1 cellular context compared by ENCODE assay signal in the genomic region with DNA sequence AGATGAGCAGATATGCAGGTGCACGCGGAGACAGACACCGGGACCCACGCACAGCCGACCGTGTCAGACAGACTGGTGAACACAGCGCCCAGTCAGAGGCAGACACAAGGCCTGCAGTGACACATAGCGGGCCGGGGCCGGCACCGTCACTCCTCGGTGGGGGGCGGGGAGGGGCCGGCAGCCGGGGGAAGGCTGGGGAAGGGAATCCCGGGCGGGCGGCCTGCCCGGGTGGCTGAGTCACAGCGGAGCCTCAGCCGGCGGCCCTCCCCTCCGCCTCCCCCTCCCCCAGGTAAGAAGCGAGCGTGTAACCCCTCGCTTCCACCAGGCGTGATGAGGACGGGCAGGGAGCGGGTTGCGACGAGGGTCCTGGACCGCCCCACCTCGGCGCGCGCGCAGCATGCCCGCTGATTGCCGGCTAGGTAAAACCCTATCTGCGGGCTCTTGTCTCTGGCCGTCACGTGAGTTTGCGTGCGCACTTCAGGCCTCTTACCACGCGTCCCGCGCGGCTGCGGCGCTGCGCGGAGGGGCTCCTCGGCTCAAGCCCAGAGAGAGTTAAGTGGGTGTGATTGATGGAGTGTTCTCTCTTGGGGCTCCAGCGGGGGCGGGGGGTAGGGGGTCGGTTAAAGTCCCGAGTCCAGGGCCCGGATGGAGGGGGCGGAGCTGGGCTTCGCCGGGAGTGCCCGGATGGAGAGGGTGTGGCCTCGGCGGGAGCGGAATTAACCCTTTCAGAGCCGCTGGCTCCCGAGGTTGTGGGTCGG.
TF ChIP-seq lines count a peak whose summit lies in the region.

No MANE protein-coding gene starts in this region.

TF ChIP-seq in SK-N-SH, 30 proteins besides CTCF, POLR2A, EP300 and RAD21:
- TF ChIP-seq SMC3 (IDR thresholded peaks at IDR 0.05; ENCODE audit: low read depth, low read length) (no peak), TCF12 (IDR thresholded peaks at IDR 0.05) (peak; percentile 34; the same call in 1 of the 2 replicates), CHD2 (IDR thresholded peaks at IDR 0.05; ENCODE audit: low read length, partially characterized antibody) (no peak), ELF1 (IDR thresholded peaks at IDR 0.05) (no peak), EZH2phosphoT487 (IDR thresholded peaks at IDR 0.05; ENCODE audit: borderline replicate concordance, low read depth) (no peak), JUND (IDR thresholded peaks at IDR 0.05) (peak; percentile 39; the same call in 1 of the 2 replicates), RCOR1 (IDR thresholded peaks at IDR 0.05; ENCODE audit: low read length) (no peak), YY1 (IDR thresholded peaks at IDR 0.05; ENCODE audit: low read depth) (no peak), TEAD4 (IDR thresholded peaks at IDR 0.05; ENCODE audit: borderline replicate concordance, insufficient read depth) (no peak), GABPA (IDR thresholded peaks at IDR 0.05; ENCODE audit: low read depth) (no peak), FOXM1 (IDR thresholded peaks at IDR 0.05; ENCODE audit: low read depth) (no peak), MXI1 (IDR thresholded peaks at IDR 0.05; ENCODE audit: low read depth, low read length) (peak; percentile 7; the same call in 1 of the 2 replicates), MEF2A (IDR thresholded peaks at IDR 0.05; ENCODE audit: borderline replicate concordance, low read depth) (no peak), RFX5 (IDR thresholded peaks at IDR 0.05; ENCODE audit: low read length) (no peak), NFIC (IDR thresholded peaks at IDR 0.05; ENCODE audit: borderline replicate concordance) (no peak; the same call in 1 of the 2 replicates), GATA2 (CRISPR knock-in tag; IDR thresholded peaks at IDR 0.05) (no peak), TAF1 (IDR thresholded peaks at IDR 0.05; ENCODE audit: borderline replicate concordance, low read depth, low read length) (peak; percentile 22; the same call in 1 of the 2 replicates), FOXJ3 (CRISPR knock-in tag; IDR thresholded peaks at IDR 0.05) (no peak), NRF1 (IDR thresholded peaks at IDR 0.05; ENCODE audit: low read depth, low read length) (0 out of 2 replicates have a peak, but pooled peaks have one; percentile 27), POLR2AphosphoS5 (IDR thresholded peaks at IDR 0.05; ENCODE audit: low read depth, low read length) (no peak; the same call in 1 of the 2 replicates), FOSL2 (IDR thresholded peaks at IDR 0.05; ENCODE audit: borderline replicate concordance, low read depth) (peak; percentile 73), RXRA (IDR thresholded peaks at IDR 0.05; ENCODE audit: borderline replicate concordance, low read depth) (no peak), SIN3A (IDR thresholded peaks at IDR 0.05; ENCODE audit: borderline replicate concordance, low read depth, low read length) (peak; percentile 46; the same call in 1 of the 2 replicates)
- TF ChIP-seq, protein P1, sequence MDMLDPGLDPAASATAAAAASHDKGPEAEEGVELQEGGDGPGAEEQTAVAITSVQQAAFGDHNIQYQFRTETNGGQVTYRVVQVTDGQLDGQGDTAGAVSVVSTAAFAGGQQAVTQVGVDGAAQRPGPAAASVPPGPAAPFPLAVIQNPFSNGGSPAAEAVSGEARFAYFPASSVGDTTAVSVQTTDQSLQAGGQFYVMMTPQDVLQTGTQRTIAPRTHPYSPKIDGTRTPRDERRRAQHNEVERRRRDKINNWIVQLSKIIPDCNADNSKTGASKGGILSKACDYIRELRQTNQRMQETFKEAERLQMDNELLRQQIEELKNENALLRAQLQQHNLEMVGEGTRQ (IDR thresholded peaks at IDR 0.05; ENCODE audit: borderline replicate concordance, low read depth, low read length): no peak
- TF ChIP-seq, protein P2, sequence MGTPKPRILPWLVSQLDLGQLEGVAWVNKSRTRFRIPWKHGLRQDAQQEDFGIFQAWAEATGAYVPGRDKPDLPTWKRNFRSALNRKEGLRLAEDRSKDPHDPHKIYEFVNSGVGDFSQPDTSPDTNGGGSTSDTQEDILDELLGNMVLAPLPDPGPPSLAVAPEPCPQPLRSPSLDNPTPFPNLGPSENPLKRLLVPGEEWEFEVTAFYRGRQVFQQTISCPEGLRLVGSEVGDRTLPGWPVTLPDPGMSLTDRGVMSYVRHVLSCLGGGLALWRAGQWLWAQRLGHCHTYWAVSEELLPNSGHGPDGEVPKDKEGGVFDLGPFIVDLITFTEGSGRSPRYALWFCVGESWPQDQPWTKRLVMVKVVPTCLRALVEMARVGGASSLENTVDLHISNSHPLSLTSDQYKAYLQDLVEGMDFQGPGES (IDR thresholded peaks at IDR 0.05; ENCODE audit: low read depth, low read length): no peak
- TF ChIP-seq, protein P3, sequence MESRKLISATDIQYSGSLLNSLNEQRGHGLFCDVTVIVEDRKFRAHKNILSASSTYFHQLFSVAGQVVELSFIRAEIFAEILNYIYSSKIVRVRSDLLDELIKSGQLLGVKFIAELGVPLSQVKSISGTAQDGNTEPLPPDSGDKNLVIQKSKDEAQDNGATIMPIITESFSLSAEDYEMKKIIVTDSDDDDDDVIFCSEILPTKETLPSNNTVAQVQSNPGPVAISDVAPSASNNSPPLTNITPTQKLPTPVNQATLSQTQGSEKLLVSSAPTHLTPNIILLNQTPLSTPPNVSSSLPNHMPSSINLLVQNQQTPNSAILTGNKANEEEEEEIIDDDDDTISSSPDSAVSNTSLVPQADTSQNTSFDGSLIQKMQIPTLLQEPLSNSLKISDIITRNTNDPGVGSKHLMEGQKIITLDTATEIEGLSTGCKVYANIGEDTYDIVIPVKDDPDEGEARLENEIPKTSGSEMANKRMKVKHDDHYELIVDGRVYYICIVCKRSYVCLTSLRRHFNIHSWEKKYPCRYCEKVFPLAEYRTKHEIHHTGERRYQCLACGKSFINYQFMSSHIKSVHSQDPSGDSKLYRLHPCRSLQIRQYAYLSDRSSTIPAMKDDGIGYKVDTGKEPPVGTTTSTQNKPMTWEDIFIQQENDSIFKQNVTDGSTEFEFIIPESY (IDR thresholded peaks at IDR 0.05; ENCODE audit: borderline replicate concordance, low read depth): no peak
- TF ChIP-seq, protein P4, sequence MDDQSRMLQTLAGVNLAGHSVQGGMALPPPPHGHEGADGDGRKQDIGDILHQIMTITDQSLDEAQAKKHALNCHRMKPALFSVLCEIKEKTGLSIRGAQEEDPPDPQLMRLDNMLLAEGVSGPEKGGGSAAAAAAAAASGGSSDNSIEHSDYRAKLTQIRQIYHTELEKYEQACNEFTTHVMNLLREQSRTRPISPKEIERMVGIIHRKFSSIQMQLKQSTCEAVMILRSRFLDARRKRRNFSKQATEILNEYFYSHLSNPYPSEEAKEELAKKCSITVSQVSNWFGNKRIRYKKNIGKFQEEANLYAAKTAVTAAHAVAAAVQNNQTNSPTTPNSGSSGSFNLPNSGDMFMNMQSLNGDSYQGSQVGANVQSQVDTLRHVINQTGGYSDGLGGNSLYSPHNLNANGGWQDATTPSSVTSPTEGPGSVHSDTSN (IDR thresholded peaks at IDR 0.05): no peak; the same call in none of the 2 replicates
- TF ChIP-seq, protein P5, sequence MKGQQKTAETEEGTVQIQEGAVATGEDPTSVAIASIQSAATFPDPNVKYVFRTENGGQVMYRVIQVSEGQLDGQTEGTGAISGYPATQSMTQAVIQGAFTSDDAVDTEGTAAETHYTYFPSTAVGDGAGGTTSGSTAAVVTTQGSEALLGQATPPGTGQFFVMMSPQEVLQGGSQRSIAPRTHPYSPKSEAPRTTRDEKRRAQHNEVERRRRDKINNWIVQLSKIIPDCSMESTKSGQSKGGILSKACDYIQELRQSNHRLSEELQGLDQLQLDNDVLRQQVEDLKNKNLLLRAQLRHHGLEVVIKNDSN (IDR thresholded peaks at IDR 0.05; ENCODE audit: borderline replicate concordance, low read depth): peak; percentile 72
- TF ChIP-seq, protein P6, sequence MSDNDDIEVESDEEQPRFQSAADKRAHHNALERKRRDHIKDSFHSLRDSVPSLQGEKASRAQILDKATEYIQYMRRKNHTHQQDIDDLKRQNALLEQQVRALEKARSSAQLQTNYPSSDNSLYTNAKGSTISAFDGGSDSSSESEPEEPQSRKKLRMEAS (IDR thresholded peaks at IDR 0.05; ENCODE audit: low read depth): 0 out of 2 replicates have a peak, but pooled peaks have one; percentile 37
- TF ChIP-seq, protein P7, sequence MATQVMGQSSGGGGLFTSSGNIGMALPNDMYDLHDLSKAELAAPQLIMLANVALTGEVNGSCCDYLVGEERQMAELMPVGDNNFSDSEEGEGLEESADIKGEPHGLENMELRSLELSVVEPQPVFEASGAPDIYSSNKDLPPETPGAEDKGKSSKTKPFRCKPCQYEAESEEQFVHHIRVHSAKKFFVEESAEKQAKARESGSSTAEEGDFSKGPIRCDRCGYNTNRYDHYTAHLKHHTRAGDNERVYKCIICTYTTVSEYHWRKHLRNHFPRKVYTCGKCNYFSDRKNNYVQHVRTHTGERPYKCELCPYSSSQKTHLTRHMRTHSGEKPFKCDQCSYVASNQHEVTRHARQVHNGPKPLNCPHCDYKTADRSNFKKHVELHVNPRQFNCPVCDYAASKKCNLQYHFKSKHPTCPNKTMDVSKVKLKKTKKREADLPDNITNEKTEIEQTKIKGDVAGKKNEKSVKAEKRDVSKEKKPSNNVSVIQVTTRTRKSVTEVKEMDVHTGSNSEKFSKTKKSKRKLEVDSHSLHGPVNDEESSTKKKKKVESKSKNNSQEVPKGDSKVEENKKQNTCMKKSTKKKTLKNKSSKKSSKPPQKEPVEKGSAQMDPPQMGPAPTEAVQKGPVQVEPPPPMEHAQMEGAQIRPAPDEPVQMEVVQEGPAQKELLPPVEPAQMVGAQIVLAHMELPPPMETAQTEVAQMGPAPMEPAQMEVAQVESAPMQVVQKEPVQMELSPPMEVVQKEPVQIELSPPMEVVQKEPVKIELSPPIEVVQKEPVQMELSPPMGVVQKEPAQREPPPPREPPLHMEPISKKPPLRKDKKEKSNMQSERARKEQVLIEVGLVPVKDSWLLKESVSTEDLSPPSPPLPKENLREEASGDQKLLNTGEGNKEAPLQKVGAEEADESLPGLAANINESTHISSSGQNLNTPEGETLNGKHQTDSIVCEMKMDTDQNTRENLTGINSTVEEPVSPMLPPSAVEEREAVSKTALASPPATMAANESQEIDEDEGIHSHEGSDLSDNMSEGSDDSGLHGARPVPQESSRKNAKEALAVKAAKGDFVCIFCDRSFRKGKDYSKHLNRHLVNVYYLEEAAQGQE (IDR thresholded peaks at IDR 0.05; ENCODE audit: low read depth, low read length): 0 out of 2 replicates have a peak, but pooled peaks have one; percentile 2
